17 cellular contexts compared by ENCODE assay signal in genomic region chr16:57920215-57920890, GRCh38. TPM values are rescaled to one million over a fixed set of nuclear protein-coding genes. Genes with fewer than 3 reads are reported as not detected.
DNase-seq lines count a peak whose midpoint lies in the region; ATAC-seq, FAIRE-seq and TF ChIP-seq lines count a peak whose summit lies in the region.
"Had no signal": no experiment of that assay in that cellular context is flagged by ENCODE, and none has a peak within 500 bp of the region (broad histone marks: within the 10 kb centered on the region; RNA-seq: fewer than 3 reads in every experiment).

No MANE protein-coding gene starts in this region.

- no peaks in the 10 kb centered on the region for H3K9me3 ChIP-seq in K562 (replicated peaks; ENCODE audit: control insufficient read depth, insufficient read depth, low read depth, low read length)
- no peaks in the 10 kb centered on the region for H3K9me3 ChIP-seq in neural progenitor cell (ENCODE audit: low read depth)
- H3K9me3 ChIP-seq in psoas muscle: no peaks in the 10 kb centered on the region
- no peaks in the 10 kb centered on the region for H3K9me3 ChIP-seq in pancreas

- H3K36me3 ChIP-seq in KMS-11 (ENCODE audit: insufficient read depth) (no peaks in the 10 kb centered on the region), K562 (ENCODE audit: control insufficient read depth, insufficient read depth, low read length) (no peaks in the 10 kb centered on the region), neural progenitor cell (no peaks in the 10 kb centered on the region), psoas muscle (ENCODE audit: insufficient read depth in 1 of 2, low read depth in 1 of 2) (no peaks in the 10 kb centered on the region), pancreas (no peaks in the 10 kb centered on the region)
- H3K36me3 ChIP-seq: BLaER1 treated with 17β-estradiol and CSF1 and Interleukin-3, amounts not matched to agents 10 nM and 100 nM had no signal

- H3F3A ChIP-seq in neural progenitor cell (ENCODE audit: low read depth): no peaks in the 10 kb centered on the region

- POLR2A ChIA-PET in K562 (lab: Yijun Ruan, JAX): interaction anchor here (0.7 kb wide), 1 partner anchor 14 kb away, joined by 5 read pairs; no protein-coding TSS in a partner anchor

- in situ Hi-C loops in K562 (cut with MboI): no loop called here

- H4K20me1 ChIP-seq in KMS-11 (ENCODE audit: insufficient read depth) (no peaks in the 10 kb centered on the region), K562 (replicated peaks; ENCODE audit: control insufficient read depth, insufficient read depth, low read length) (no peaks in the 10 kb centered on the region), neural progenitor cell (ENCODE audit: low read depth) (no peaks in the 10 kb centered on the region)

- peak overlapping the region; percentile 26; the same call in 1 of the 2 replicates for H2AFZ ChIP-seq in KMS-11 (ENCODE audit: low read depth)
- no peak overlapping the region for H2AFZ ChIP-seq in K562 (ENCODE audit: low read depth, low read length)
- H2AFZ ChIP-seq in neural progenitor cell (replicated peaks): no peak overlapping the region
- H2AFZ ChIP-seq: GM23248 had no signal

- no peak for DNase-seq in K562 (ENCODE audit: extremely low read depth in 1 of 4, low spot score in 3 of 4)
- DNase-seq in neural progenitor cell (ENCODE audit: low spot score): no peak
- DNase-seq in psoas muscle: no peak
- no peak for DNase-seq in pancreas
- DNase-seq in urothelium cell line (ENCODE audit: low spot score): no peak
- DNase-seq: ACHN; CD4-positive, CD25-positive, alpha-beta regulatory T cell; GM23248 had no signal

- H3K4me3 ChIP-seq in KMS-11 (IDR thresholded peaks at IDR 0.05; ENCODE audit: insufficient read depth, low read depth, low read length) (no peak overlapping the region), K562 (no peak overlapping the region), neural progenitor cell (no peak overlapping the region), psoas muscle (no peak overlapping the region), pancreas (no peak overlapping the region)
- H3K4me3 ChIP-seq: BLaER1 treated with 17β-estradiol and CSF1 and Interleukin-3, amounts not matched to agents 10 nM and 100 nM; GM12878; GM23248 had no signal

- H3K27ac Mint-ChIP-seq in neural progenitor cell: peak overlapping the region; percentile 11
- no peak overlapping the region for H3K27ac Mint-ChIP-seq in stimulated activated memory B cell treated with anti-CD40 and anti-IgM and Interleukin-4, amounts not matched to agents 10 μg/mL and 1 μg/mL and 100 μg/mL, for 72 hours

- H3K9me3 Mint-ChIP-seq in neural progenitor cell: peaks cover 3% of the 10 kb centered on the region
- peaks cover 6% of the 10 kb centered on the region for H3K9me3 Mint-ChIP-seq in stimulated activated memory B cell treated with anti-CD40 and anti-IgM and Interleukin-4, amounts not matched to agents 10 μg/mL and 1 μg/mL and 100 μg/mL, for 72 hours

- WGBS in K562 (ENCODE audit: insufficient coverage, low coverage, missing lambda C conversion rate): 4% methylated on average over 14 of the region's 14 CpGs
- WGBS in psoas muscle, 3 donors: 83 to 84% (median 83%) methylated on average over 14 of the region's 14 CpGs
- 81 to 87% methylated on average over 14 of the region's 14 CpGs for WGBS in pancreas, 2 donors

- TF ChIP-seq CTCF in KMS-11 (conservative IDR thresholded peaks at IDR 0.05; ENCODE audit: low read depth, low read length) (no peak), K562 (IDR thresholded peaks at IDR 0.05 in 2 of 3, conservative IDR thresholded peaks at IDR 0.05 in 1 of 3; ENCODE audit: insufficient read depth in 2 of 3, low read depth in 1 of 3, low read length in 3 of 3) (no peak), neural progenitor cell (IDR thresholded peaks at IDR 0.05) (no peak), psoas muscle (IDR thresholded peaks at IDR 0.05) (no peak), pancreas (IDR thresholded peaks at IDR 0.05) (no peak)

- ATAC-seq in K562 (peak; percentile 31; the same call in 2 of the 3 replicates), esophagus mucosa (peak; percentile 49), psoas muscle (no peak), pancreas (no peak)
- ATAC-seq in stimulated activated memory B cell treated with anti-CD40 and anti-IgM and Interleukin-4, amounts not matched to agents 10 μg/mL and 1 μg/mL and 100 μg/mL, for 72 hours: no peak
- ATAC-seq: GM12878, HCT116 had no signal

- H3K27me3 ChIP-seq in KMS-11 (ENCODE audit: insufficient read depth, low read depth) (no peaks in the 10 kb centered on the region), K562 (ENCODE audit: control insufficient read depth in 2 of 2, insufficient read depth in 2 of 2, low read length in 2 of 2) (peaks cover 19 to 64% of the 10 kb centered on the region in 2 experiments), neural progenitor cell (no peaks in the 10 kb centered on the region), psoas muscle (ENCODE audit: insufficient read depth in 3 of 3, low read length in 2 of 3) (no peaks in the 10 kb centered on the region), pancreas (no peaks in the 10 kb centered on the region)

- FAIRE-seq in K562 (lab: Jason Lieb, UNC) (no peak), pancreas (lab: Jason Lieb, UNC) (no peak), urothelium cell line (lab: Jason Lieb, UNC) (no peak)
- FAIRE-seq: GM12878, GM18507, H54 had no signal

- BruUV-seq in K562 (replicated peaks; lab: Mats Ljungman, UMichigan): no TSS peak

- no peak overlapping the region for H3K4me3 Mint-ChIP-seq in neural progenitor cell
- no peak overlapping the region for H3K4me3 Mint-ChIP-seq in stimulated activated memory B cell treated with anti-CD40 and anti-IgM and Interleukin-4, amounts not matched to agents 10 μg/mL and 1 μg/mL and 100 μg/mL, for 72 hours
- H3K4me3 Mint-ChIP-seq: CD4-positive, CD25-positive, alpha-beta regulatory T cell had no signal

- H3K27ac ChIP-seq in KMS-11 (peak overlapping the region; percentile 55), K562 (ENCODE audit: extremely low read depth, low read depth, low read length) (no peak overlapping the region), neural progenitor cell (no peak overlapping the region), psoas muscle (no peak overlapping the region), pancreas (no peak overlapping the region)
- H3K27ac ChIP-seq: BLaER1 treated with 17β-estradiol and CSF1 and Interleukin-3, amounts not matched to agents 10 nM and 100 nM; GM23248 had no signal

- CTCF ChIA-PET in K562 (lab: Yijun Ruan, JAX; ENCODE audit: low intra/inter-chr PET ratio): no interaction called here

- H3K79me2 ChIP-seq in KMS-11 (ENCODE audit: insufficient read depth, low read depth): no peaks in the 10 kb centered on the region
- H3K79me2 ChIP-seq in K562 (ENCODE audit: control insufficient read depth, insufficient read depth, low read length): no peaks in the 10 kb centered on the region
- H3K79me2 ChIP-seq in neural progenitor cell (ENCODE audit: low read depth): no peaks in the 10 kb centered on the region

- intact Hi-C loops in K562 (cut with micrococcal nuclease): no loop called here
- intact Hi-C loops in psoas muscle (cut with DNase I): no loop called here
- intact Hi-C loops in pancreas (cut with DNase I): no loop called here

- H3K4me2 ChIP-seq in KMS-11 (peak overlapping the region; percentile 66), K562 (ENCODE audit: insufficient read depth, low read length) (no peak overlapping the region), neural progenitor cell (no peak overlapping the region)

- no peak for TF ChIP-seq EP300 in K562 (IDR thresholded peaks at IDR 0.05; ENCODE audit: low read length)

- H3K27me3 Mint-ChIP-seq in neural progenitor cell (ENCODE audit: insufficient read depth, low read depth): peaks cover 8% of the 10 kb centered on the region
- peaks cover 37% of the 10 kb centered on the region for H3K27me3 Mint-ChIP-seq in stimulated activated memory B cell treated with anti-CD40 and anti-IgM and Interleukin-4, amounts not matched to agents 10 μg/mL and 1 μg/mL and 100 μg/mL, for 72 hours

- H3K9ac ChIP-seq in KMS-11 (peak overlapping the region; percentile 2; the same call in 1 of the 2 replicates), K562 (ENCODE audit: insufficient read depth in 1 of 2, low read depth in 2 of 2, low read length in 2 of 2) (0 out of 4 replicates have a peak overlapping the region, but pooled peaks of 1 of the 2 experiments have one; percentile 17), neural progenitor cell (no peak overlapping the region)
- H3K9ac ChIP-seq: BLaER1 treated with 17β-estradiol and CSF1 and Interleukin-3, amounts not matched to agents 10 nM and 100 nM; GM23248 had no signal

- no peaks in the 10 kb centered on the region for H3K9me1 ChIP-seq in K562 (ENCODE audit: control insufficient read depth, insufficient read depth, low read length)

- H3K4me1 Mint-ChIP-seq in neural progenitor cell: peaks cover 8% of the 10 kb centered on the region
- no peaks in the 10 kb centered on the region for H3K4me1 Mint-ChIP-seq in stimulated activated memory B cell treated with anti-CD40 and anti-IgM and Interleukin-4, amounts not matched to agents 10 μg/mL and 1 μg/mL and 100 μg/mL, for 72 hours
- H3K4me1 Mint-ChIP-seq: CD4-positive, CD25-positive, alpha-beta regulatory T cell had no signal

- H3K4me1 ChIP-seq in KMS-11 (ENCODE audit: low read depth, poor library complexity, severe bottlenecking) (peaks cover 59% of the 10 kb centered on the region), K562 (replicated peaks in 1 of 2; ENCODE audit: control insufficient read depth in 2 of 2, insufficient read depth in 2 of 2, low read length in 2 of 2) (0 out of 5 replicates have a peak, but pooled peaks cover 0 to 3% of the 10 kb centered on the region in 2 experiments), neural progenitor cell (no peaks in the 10 kb centered on the region), psoas muscle (no peaks in the 10 kb centered on the region), pancreas (no peaks in the 10 kb centered on the region)

- no peak for TF ChIP-seq RAD21 in K562 (CRISPR knock-in tag; conservative IDR thresholded peaks at IDR 0.05 in 1 of 2, IDR thresholded peaks at IDR 0.05 in 1 of 2)

- no peaks in the 10 kb centered on the region for H3K36me3 Mint-ChIP-seq in neural progenitor cell
- no peaks in the 10 kb centered on the region for H3K36me3 Mint-ChIP-seq in stimulated activated memory B cell treated with anti-CD40 and anti-IgM and Interleukin-4, amounts not matched to agents 10 μg/mL and 1 μg/mL and 100 μg/mL, for 72 hours
- H3K36me3 Mint-ChIP-seq: CD4-positive, CD25-positive, alpha-beta regulatory T cell had no signal

- no peak for TF ChIP-seq POLR2A in K562 (conservative IDR thresholded peaks at IDR 0.05)

RNA-seq across cellular contexts. Expression of gene CNGB1, which starts 50.6 kb away (rescaled TPM):
- not detected in 2 replicates for total RNA-seq in K562 (2011; cell fraction: chromatin; rRNA removed; ENCODE audit: low replicate concordance)
- total RNA-seq in K562 (2011; cell fraction: nucleolus; rRNA removed): not detected in 2 replicates
- not detected in 2 replicates for total RNA-seq in K562 (2011; cell fraction: nucleoplasm; rRNA removed)
- total RNA-seq in K562 (2014; rRNA removed) (not detected in 2 replicates), K562 (2014; rRNA removed; fragmentation: Illumina TruSeq; extraction: Trizol) (not detected in 2 replicates), K562 (2015; rRNA removed; fragmentation: Illumina TruSeq; extraction: Trizol) (not detected in 2 replicates), K562 (2021) (not detected in 2 replicates), esophagus mucosa (0.32 TPM), neural progenitor cell (ENCODE audit: low replicate concordance) (not detected in 2 replicates), psoas muscle (not detected), pancreas (under 1 TPM in 3 of 6 donors, not detected in 3; 0.03 to 0.43 (median 0.16) TPM)
- polyA plus RNA-seq in K562 (2011; rRNA removed) (not detected in 2 replicates), K562 (2014; fragmentation: Illumina TruSeq; extraction: Trizol) (not detected in 2 replicates), K562 (2014; fragmentation: Nextera tagmentation; extraction: Ambion mirVana) (not detected), K562 (2014; rRNA removed) (not detected in 2 replicates), psoas muscle (not detected), pancreas (under 1 TPM; 0.04 to 0.05 TPM)
- not detected in 2 replicates for polyA plus RNA-seq in K562 (2011; cell fraction: cytosol; rRNA removed)
- polyA plus RNA-seq in K562 (2011; cell fraction: nucleus; rRNA removed): not detected in 2 replicates
- not detected in 2 replicates for polyA plus RNA-seq in K562 (2012)
- not detected in 2 replicates for polyA minus RNA-seq in K562 (2011; rRNA and poly(A)+ RNA removed)
- polyA minus RNA-seq in K562 (2011; cell fraction: cytosol; rRNA and poly(A)+ RNA removed): not detected in 2 replicates
- polyA minus RNA-seq in K562 (2011; cell fraction: nucleus; rRNA and poly(A)+ RNA removed): not detected in 2 replicates
- total RNA-seq: A172; CD4-positive, CD25-positive, alpha-beta regulatory T cell; GM12878; GM23248 had no signal
- polyA plus RNA-seq: CD4-positive, CD25-positive, alpha-beta regulatory T cell; GM23248 had no signal

Comparison
In these comparisons a context has a peak if more than half of its experiments do, and no peak if none do; other contexts are left out.
1. ATAC-seq: peak in K562 (single experiment) and esophagus mucosa (single experiment); none in psoas muscle (0 of 4), pancreas (0 of 4) and stimulated activated memory B cell treated with anti-CD40 and anti-IgM and Interleukin-4, amounts not matched to agents 10 μg/mL and 1 μg/mL and 100 μg/mL, for 72 hours (single experiment).